ENCODE assay signal across 1 cellular context in the genomic region with DNA sequence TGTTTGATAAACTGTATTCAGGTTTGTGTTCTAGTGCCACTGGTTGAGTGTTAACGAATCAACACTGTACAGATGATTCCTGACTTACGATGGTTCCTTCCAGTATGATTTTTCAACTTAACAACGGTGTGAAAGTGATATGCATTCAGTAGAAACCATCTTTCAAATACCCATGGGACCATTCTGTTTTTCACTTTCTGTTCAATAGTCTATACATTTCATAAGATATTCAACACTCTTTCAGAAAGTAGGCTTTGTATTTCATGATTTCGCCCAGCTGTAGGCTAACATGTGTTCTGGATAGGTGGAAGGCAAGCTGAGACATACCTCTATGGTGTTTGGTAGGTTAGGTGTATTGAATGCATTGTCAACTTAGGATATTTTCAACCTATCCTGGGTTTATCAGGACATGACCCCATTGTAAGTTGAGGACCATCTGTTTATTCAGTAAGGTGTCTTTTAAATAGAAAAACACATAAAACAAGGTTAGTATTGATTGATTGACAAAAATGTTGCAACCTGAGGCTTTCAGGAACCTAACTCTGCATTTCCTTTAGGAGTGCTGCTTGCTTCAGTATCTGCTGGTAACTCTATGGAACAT.
A peak's percentile ranks its signal among the peaks of the same experiment; 100 is the strongest.
TF ChIP-seq lines count a peak whose summit lies in the region.

No MANE protein-coding gene starts in this region.

TF ChIP-seq in GM12878, 131 proteins besides CTCF, POLR2A, EP300 and RAD21:
- TF ChIP-seq, protein P1, sequence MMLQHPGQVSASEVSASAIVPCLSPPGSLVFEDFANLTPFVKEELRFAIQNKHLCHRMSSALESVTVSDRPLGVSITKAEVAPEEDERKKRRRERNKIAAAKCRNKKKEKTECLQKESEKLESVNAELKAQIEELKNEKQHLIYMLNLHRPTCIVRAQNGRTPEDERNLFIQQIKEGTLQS (IDR thresholded peaks at IDR 0.05; ENCODE audit: borderline replicate concordance, extremely low read depth, low read depth, low read length) = no peak
- TF ChIP-seq MEF2B (IDR thresholded peaks at IDR 0.05; ENCODE audit: partially characterized antibody, poor library complexity, severe bottlenecking) = peak; percentile 64
